ENCODE assay signal across 9 cellular contexts in the genomic region with DNA sequence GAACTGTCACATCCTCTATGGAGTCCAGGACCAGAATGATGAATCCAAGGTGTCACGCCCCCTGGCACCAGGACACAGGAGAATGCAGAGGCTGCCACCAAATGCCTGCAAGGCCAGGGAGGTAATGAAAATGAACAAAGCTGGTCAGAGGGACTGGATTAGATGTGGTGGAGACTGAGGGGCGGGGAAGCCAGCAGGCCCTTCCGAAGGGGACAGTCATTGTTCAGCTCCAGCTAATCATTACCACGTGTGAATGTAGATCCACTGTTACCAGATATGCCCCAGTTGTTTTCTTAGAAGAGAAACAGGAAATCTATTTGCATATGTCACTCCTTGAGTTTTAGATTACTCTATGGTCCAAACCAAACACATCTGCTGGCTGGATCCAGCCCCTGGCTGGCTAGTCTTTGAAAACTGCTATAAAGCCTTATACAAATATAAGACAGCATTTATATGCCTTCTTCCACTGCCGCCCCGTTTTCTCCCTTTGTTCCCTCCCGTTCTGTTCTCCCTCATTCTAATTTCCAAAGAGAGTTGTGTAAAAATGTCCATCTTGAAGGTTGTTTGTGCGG. TPM values are rescaled to one million over a fixed set of nuclear protein-coding genes. Genes with fewer than 3 reads are reported as not detected.
DNase-seq lines count a peak whose midpoint lies in the region; ATAC-seq lines count a peak whose summit lies in the region.
"Had no signal": no experiment of that assay in that cellular context is flagged by ENCODE, and none has a peak within 500 bp of the region (broad histone marks: within the 10 kb centered on the region; RNA-seq: fewer than 3 reads in every experiment).

No MANE protein-coding gene starts in this region.

- peak; percentile 15 for DNase-seq in ELF-1 (ENCODE audit: low read depth, low spot score)
- DNase-seq in NCI-H2196 (lab: John Stamatoyannopoulos, UW; ENCODE audit: unreplicated experiment) = peak; percentile 58
- peak; percentile 46 to 62 for DNase-seq in left colon
- no peak for DNase-seq in NCI-H1105 treated with DMSO at 0.1 percent for 48 hours (lab: John Stamatoyannopoulos, UW)
- DNase-seq in T1000 (lab: John Stamatoyannopoulos, UW) = no peak
- no peak for DNase-seq in NCI-H524 treated with DMSO at 0.1 percent for 48 hours (lab: John Stamatoyannopoulos, UW)
- DNase-seq in anterior cingulate cortex (lab: John Stamatoyannopoulos, UW) = no peak

- peak; percentile 77 for ATAC-seq in GM21576 (IDR thresholded peaks at IDR 0.05; ENCODE audit: unreplicated experiment)
- peak; percentile 70 for ATAC-seq in left colon

- intact Hi-C loops in left colon (cut with DNase I, micrococcal nuclease) = no loop called here

RNA-seq across cellular contexts. Expression of a gene that starts 14.4 kb away (rescaled TPM):
- 10 to 100 TPM; 12.9 to 15.7 TPM for total RNA-seq in left colon
- total RNA-seq: cardiac muscle cell had no signal

RNA-seq across cellular contexts. Expression of a gene that starts 30.2 kb away (rescaled TPM):
- total RNA-seq in left colon = 10 to 100 TPM; 47.2 to 56.1 TPM
- total RNA-seq: cardiac muscle cell had no signal

RNA-seq across cellular contexts. Expression of a gene that starts 52.4 kb away (rescaled TPM):
- total RNA-seq in left colon = under 1 TPM in 1 of 2 donors, not detected in 1; 0.18 TPM
- total RNA-seq: cardiac muscle cell had no signal

Comparison
In these comparisons a context has a peak if more than half of its experiments do, and no peak if none do; other contexts are left out.
1. DNase-seq: peak in ELF-1 (single experiment), NCI-H2196 (single experiment) and left colon (2 of 2); none in NCI-H1105 treated with DMSO at 0.1 percent for 48 hours (single experiment), T1000 (single experiment), NCI-H524 treated with DMSO at 0.1 percent for 48 hours (single experiment) and anterior cingulate cortex (0 of 58).